Comparison of ENCODE assay signal across 16 cellular contexts in genomic region chr3:161100994-161101393, GRCh38.
"Had no signal": no experiment of that assay in that cellular context is flagged by ENCODE, and none has a peak within 500 bp of the region (broad histone marks: within the 10 kb centered on the region; RNA-seq: fewer than 3 reads in every experiment).

No MANE protein-coding gene starts in this region.

- H3K4me3 Mint-ChIP-seq: activated naive CD4-positive, alpha-beta T cell treated with anti-CD3 and anti-CD28 coated beads, Interleukin-2, amount 50 U/mL, for 24 hours; endodermal cell; naive thymus-derived CD8-positive, alpha-beta T cell; stimulated activated naive CD8-positive, alpha-beta T cell treated with anti-CD3 and anti-CD28 coated beads, Interleukin-15, Interleukin-2, amounts not matched to agents 100 ng/mL and 50 ng/mL, for 24 hours; T-helper 2 cell treated with Interferon-gamma antibody and Interleukin-4, amounts not matched to agents 5 μg/mL and 100 μg/mL, for 36 hours had no signal

- H3K36me3 ChIP-seq: thoracic aorta, uterus had no signal

- DNase-seq: activated CD4-positive, alpha-beta T cell treated with anti-CD3 and anti-CD28 coated beads, Interleukin-2, amount 50 U/mL, for 4 hours; activated CD4-positive, CD25-positive, alpha-beta regulatory T cell treated with anti-CD3 and anti-CD28 coated beads, Interleukin-2, amount 50 U/mL, for 72 hours; activated effector memory CD4-positive, alpha-beta T cell treated with Interleukin-2 at 50 U/mL for 16 hours; activated T-cell treated with anti-CD3 and anti-CD28 coated beads, Interleukin-2, amount 50 U/mL, for 1 hour; endodermal cell; midbrain; naive thymus-derived CD8-positive, alpha-beta T cell; occipital lobe; psoas muscle; stimulated activated CD4-positive, alpha-beta T cell treated with anti-CD3 and anti-CD28 coated beads, Interleukin-4, amount 100 ng/mL, for 1 hour; stimulated activated CD8-positive, alpha-beta memory T cell treated with anti-CD3 and anti-CD28 coated beads, Interleukin-4, amount 100 ng/mL, for 48 hours; uterus had no signal

- H3K27ac ChIP-seq: psoas muscle, thoracic aorta, uterus had no signal

- H3K36me3 Mint-ChIP-seq: activated naive CD4-positive, alpha-beta T cell treated with anti-CD3 and anti-CD28 coated beads, Interleukin-2, amount 50 U/mL, for 24 hours; naive thymus-derived CD8-positive, alpha-beta T cell had no signal

- H3K9me3 Mint-ChIP-seq: activated naive CD4-positive, alpha-beta T cell treated with anti-CD3 and anti-CD28 coated beads, Interleukin-2, amount 50 U/mL, for 24 hours; endodermal cell; naive thymus-derived CD8-positive, alpha-beta T cell; stimulated activated naive CD8-positive, alpha-beta T cell treated with anti-CD3 and anti-CD28 coated beads, Interleukin-15, Interleukin-2, amounts not matched to agents 100 ng/mL and 50 ng/mL, for 24 hours; T-helper 2 cell treated with Interferon-gamma antibody and Interleukin-4, amounts not matched to agents 5 μg/mL and 100 μg/mL, for 36 hours had no signal

- H3K27me3 ChIP-seq: uterus had no signal

- H3K27ac Mint-ChIP-seq: activated naive CD4-positive, alpha-beta T cell treated with anti-CD3 and anti-CD28 coated beads, Interleukin-2, amount 50 U/mL, for 24 hours; endodermal cell; stimulated activated naive CD8-positive, alpha-beta T cell treated with anti-CD3 and anti-CD28 coated beads, Interleukin-15, Interleukin-2, amounts not matched to agents 100 ng/mL and 50 ng/mL, for 24 hours; T-helper 2 cell treated with Interferon-gamma antibody and Interleukin-4, amounts not matched to agents 5 μg/mL and 100 μg/mL, for 36 hours had no signal

- ATAC-seq: naive thymus-derived CD8-positive, alpha-beta T cell; psoas muscle had no signal

- H3K4me1 ChIP-seq: psoas muscle, uterus had no signal

- H3K4me3 ChIP-seq: psoas muscle, thoracic aorta, uterus had no signal

- H3K9me3 ChIP-seq: psoas muscle, thoracic aorta, uterus had no signal
